Comparison of ENCODE assay signal across 2 cellular contexts in genomic region chr2:16015210-16015902, GRCh38.
TF ChIP-seq lines count a peak whose summit lies in the region.

No MANE protein-coding gene starts in this region.

TF ChIP-seq in liver, 16 proteins besides CTCF, POLR2A, EP300 and RAD21 (continued from another document):
- TF ChIP-seq REST (IDR thresholded peaks at IDR 0.05) (no peak), EGR1 (IDR thresholded peaks at IDR 0.05; ENCODE audit: low read depth in 2 of 2) (no peak), JUND (IDR thresholded peaks at IDR 0.05) (peak; percentile 10 to 55), GABPA (IDR thresholded peaks at IDR 0.05 in 1 of 2, conservative IDR thresholded peaks at IDR 0.05 in 1 of 2) (no peak), TAF1 (conservative IDR thresholded peaks at IDR 0.05) (no peak), RXRA (IDR thresholded peaks at IDR 0.05) (peak; percentile 99 to 100), ZBTB33 (IDR thresholded peaks at IDR 0.05) (no peak), NR2F2 (IDR thresholded peaks at IDR 0.05) (no peak), FOXA2 (IDR thresholded peaks at IDR 0.05) (peak; percentile 36), YY1 (IDR thresholded peaks at IDR 0.05) (no peak), FOXA1 (IDR thresholded peaks at IDR 0.05) (no peak), MAX (IDR thresholded peaks at IDR 0.05) (no peak), HNF4A (conservative IDR thresholded peaks at IDR 0.05) (peak; percentile 60 to 67), HNF4G (IDR thresholded peaks at IDR 0.05) (no peak)

TF ChIP-seq in HepG2, 621 proteins besides CTCF, POLR2A, EP300 and RAD21 (continued from another document):
- TF ChIP-seq IRF1 (CRISPR knock-in tag; IDR thresholded peaks at IDR 0.05; ENCODE audit: low read depth) = no peak
- no peak for TF ChIP-seq ZNF414 (CRISPR knock-in tag; IDR thresholded peaks at IDR 0.05)
- no peak for TF ChIP-seq ZNF160 (CRISPR knock-in tag; IDR thresholded peaks at IDR 0.05)
- no peak for TF ChIP-seq TEF (CRISPR knock-in tag; IDR thresholded peaks at IDR 0.05)
- TF ChIP-seq FLYWCH1 (CRISPR knock-in tag; IDR thresholded peaks at IDR 0.05) = no peak
- no peak for TF ChIP-seq ZNF891 (CRISPR knock-in tag; IDR thresholded peaks at IDR 0.05)
- no peak for TF ChIP-seq ZNF552 (CRISPR knock-in tag; IDR thresholded peaks at IDR 0.05; ENCODE audit: borderline replicate concordance)
- TF ChIP-seq SALL1 (CRISPR knock-in tag; IDR thresholded peaks at IDR 0.05) = no peak
- no peak for TF ChIP-seq PRDM10 (CRISPR knock-in tag; IDR thresholded peaks at IDR 0.05; ENCODE audit: low read depth)
- no peak for TF ChIP-seq U2AF1 (optimal IDR thresholded peaks at IDR 0.05; ENCODE audit: low read depth, low read length)
- no peak for TF ChIP-seq ZNF274 (CRISPR knock-in tag; IDR thresholded peaks at IDR 0.05)
- TF ChIP-seq MBD4 (IDR thresholded peaks at IDR 0.05; ENCODE audit: borderline replicate concordance, low read length) = no peak
- no peak for TF ChIP-seq MEIS1 (CRISPR knock-in tag; IDR thresholded peaks at IDR 0.05; ENCODE audit: borderline replicate concordance)
TF ChIP-seq in HepG2: peak in this region for 0.
